9 cellular contexts compared by ENCODE assay signal in the genomic region with DNA sequence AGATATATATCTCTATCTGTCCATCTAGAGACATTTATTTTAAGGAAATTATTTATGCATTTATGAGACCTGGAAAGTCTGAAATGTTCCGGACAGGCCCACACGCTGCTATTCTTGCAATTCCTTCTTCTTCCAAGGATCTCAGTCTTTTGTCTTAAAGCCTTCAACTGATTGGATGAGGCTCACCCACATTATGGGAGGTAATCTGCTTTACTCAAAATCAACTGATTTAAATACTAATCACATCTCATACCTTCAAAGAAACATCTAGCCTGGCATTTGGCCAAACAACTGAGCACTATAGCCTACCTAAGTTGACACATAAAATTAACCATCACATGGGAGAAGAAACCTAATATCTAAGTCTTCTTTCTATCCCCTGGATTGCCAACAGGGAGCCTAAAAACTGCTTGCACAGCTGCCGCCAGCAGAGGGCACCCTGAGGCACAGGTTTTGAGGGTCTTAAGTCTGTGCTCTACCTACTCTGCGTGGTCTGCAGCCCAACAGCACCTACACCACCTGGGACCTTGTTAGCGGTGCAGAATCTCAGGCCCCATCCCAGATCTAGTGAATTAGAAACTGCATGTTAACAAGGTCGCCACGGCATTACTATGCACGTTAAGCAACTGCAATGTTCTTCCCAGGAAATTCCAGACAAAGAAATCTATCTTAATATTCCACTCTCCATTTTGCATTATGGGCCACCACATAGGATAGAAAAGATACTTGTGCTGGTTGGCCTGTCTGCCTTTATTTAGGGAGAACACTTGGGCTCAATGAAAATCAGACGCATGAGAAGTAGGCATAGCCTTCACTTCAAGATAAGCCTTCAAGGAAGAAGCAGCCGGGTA.
DNase-seq lines count a peak whose midpoint lies in the region; ATAC-seq, FAIRE-seq and TF ChIP-seq lines count a peak whose summit lies in the region.
"Had no signal": no experiment of that assay in that cellular context is flagged by ENCODE, and none has a peak within 500 bp of the region (broad histone marks: within the 10 kb centered on the region; RNA-seq: fewer than 3 reads in every experiment).

No MANE protein-coding gene starts in this region.

- DNase-seq in Caco-2, result peak; percentile 43 to 53
- DNase-seq in GM23248, result peak; percentile 53
- DNase-seq in NCI-H82 (lab: John Stamatoyannopoulos, UW), result peak; percentile 76
- peak; percentile 60 for DNase-seq in endothelial cell of umbilical vein (ENCODE audit: low read depth, low spot score)
- peak in 5 of 6 donors; percentile 11 to 60 (median 24) for DNase-seq in pancreas
- DNase-seq in NCI-H128 (lab: John Stamatoyannopoulos, UW; ENCODE audit: unreplicated experiment), result no peak
- no peak for DNase-seq in natural killer cell treated with Interleukin-12 subunit alpha and Interleukin-12 subunit beta and Interleukin-15 and Interleukin-18, amount 100 ng/mL, for 72 hours (ENCODE audit: low spot score)

- dilution Hi-C loops in endothelial cell of umbilical vein (cut with MboI; ENCODE audit: extremely low pct_ligation_motif_present, low sequenced_read_pairs), result no loop called here

- peaks cover 30% of the 10 kb centered on the region for H3K9me3 Mint-ChIP-seq in Caco-2 (ENCODE audit: unreplicated experiment)
- peaks cover 19% of the 10 kb centered on the region for H3K9me3 Mint-ChIP-seq in natural killer cell treated with Interleukin-12 subunit alpha and Interleukin-12 subunit beta and Interleukin-15 and Interleukin-18, amount 100 ng/mL, for 72 hours

- H3K36me3 ChIP-seq in Caco-2 (ENCODE audit: control insufficient read depth, insufficient read depth, low read length) (no peaks in the 10 kb centered on the region), GM23248 (ENCODE audit: low read depth) (no peaks in the 10 kb centered on the region), endothelial cell of umbilical vein (ENCODE audit: control insufficient read depth in 2 of 2, extremely low read depth in 1 of 2, insufficient read depth in 2 of 2, low read length in 2 of 2) (no peaks in the 10 kb centered on the region), pancreas (no peaks in the 10 kb centered on the region)

- H4K20me1 ChIP-seq in GM23248 (ENCODE audit: insufficient read depth) (no peaks in the 10 kb centered on the region), endothelial cell of umbilical vein (replicated peaks; ENCODE audit: control insufficient read depth, extremely low read depth, insufficient read depth, low read length) (no peaks in the 10 kb centered on the region)

- in situ Hi-C loops in GM23248 (cut with MboI), result no loop called here

- H3K4me3 Mint-ChIP-seq in Caco-2 (ENCODE audit: unreplicated experiment), result no peak overlapping the region
- no peak overlapping the region for H3K4me3 Mint-ChIP-seq in natural killer cell treated with Interleukin-12 subunit alpha and Interleukin-12 subunit beta and Interleukin-15 and Interleukin-18, amount 100 ng/mL, for 72 hours

- POLR2A ChIA-PET in Caco-2 (lab: Charles Lee) (no interaction called here), endothelial cell of umbilical vein (lab: Charles Lee) (no interaction called here)

- H3K9me1 ChIP-seq in endothelial cell of umbilical vein (replicated peaks; ENCODE audit: control insufficient read depth, extremely low read depth, insufficient read depth, low read length), result no peaks in the 10 kb centered on the region

- H3K79me2 ChIP-seq in GM23248 (ENCODE audit: insufficient read depth) (no peaks in the 10 kb centered on the region), endothelial cell of umbilical vein (ENCODE audit: control insufficient read depth, insufficient read depth, low read length) (no peaks in the 10 kb centered on the region)

- FAIRE-seq in endothelial cell of umbilical vein (lab: Jason Lieb, UNC), result peak; percentile 73
- no peak for FAIRE-seq in pancreas (lab: Jason Lieb, UNC)

- 41 to 56% methylated on average over 10 of the region's 10 CpGs for WGBS in GM23248 (ENCODE audit: low coverage in 1 of 2, low lambda C conversion rate in 2 of 2, missing lambda C conversion rate in 2 of 2), 2 experiments
- 30 to 35% methylated on average over 10 of the region's 10 CpGs for WGBS in pancreas, 2 donors

- H3K4me2 ChIP-seq in GM23248 (ENCODE audit: unreplicated experiment) (no peak overlapping the region), endothelial cell of umbilical vein (ENCODE audit: insufficient read depth, low read length) (no peak overlapping the region)

- peak; percentile 50 to 67 for TF ChIP-seq CTCF in Caco-2 (IDR thresholded peaks at IDR 0.05; ENCODE audit: insufficient read depth in 1 of 2, low read depth in 1 of 2, low read length in 1 of 2, severe bottlenecking in 1 of 2, unreplicated experiment in 1 of 2)
- peak; percentile 69 to 75 for TF ChIP-seq CTCF in endothelial cell of umbilical vein (IDR thresholded peaks at IDR 0.05; ENCODE audit: extremely low read depth in 1 of 2, insufficient read depth in 1 of 2, low read depth in 1 of 2, low read length in 2 of 2)
- peak in 3 of 4 donors; percentile 25 to 35 (median 32) for TF ChIP-seq CTCF in pancreas (IDR thresholded peaks at IDR 0.05)

- intact Hi-C loops in Caco-2 (cut with micrococcal nuclease; ENCODE audit: unreplicated experiment) (loop anchor here (1.0 to 10.0 kb wide), 4 partner anchors 206 to 1199 kb away; no protein-coding TSS in a partner anchor), endothelial cell of umbilical vein (cut with micrococcal nuclease) (loop anchor here (1.0 to 5.0 kb wide), 6 partner anchors 206 to 1196 kb away; no protein-coding TSS in a partner anchor), pancreas (cut with DNase I) (no loop called here)

- H3K27ac Mint-ChIP-seq in Caco-2 (ENCODE audit: unreplicated experiment), result no peak overlapping the region
- no peak overlapping the region for H3K27ac Mint-ChIP-seq in natural killer cell treated with Interleukin-12 subunit alpha and Interleukin-12 subunit beta and Interleukin-15 and Interleukin-18, amount 100 ng/mL, for 72 hours

- ATAC-seq in pancreas (peak in 2 of 4 donors; percentile 40 to 50), GM18517 (IDR thresholded peaks at IDR 0.05; ENCODE audit: unreplicated experiment) (no peak)
- no peak for ATAC-seq in natural killer cell treated with Interleukin-12 subunit alpha and Interleukin-12 subunit beta and Interleukin-15 and Interleukin-18, amount 100 ng/mL, for 72 hours
- ATAC-seq: mucosa of descending colon had no signal

- no peaks in the 10 kb centered on the region for H3K4me1 ChIP-seq in Caco-2
- H3K4me1 ChIP-seq in GM23248 (ENCODE audit: insufficient read depth), result no peaks in the 10 kb centered on the region
- H3K4me1 ChIP-seq in endothelial cell of umbilical vein (ENCODE audit: control insufficient read depth, extremely low read depth, insufficient read depth, low read length), result no peaks in the 10 kb centered on the region
- no peaks in the 10 kb centered on the region for H3K4me1 ChIP-seq in pancreas

- H2AFZ ChIP-seq in GM23248, result no peak overlapping the region
- peak overlapping the region; percentile 6 for H2AFZ ChIP-seq in endothelial cell of umbilical vein (ENCODE audit: low read depth, low read length)

- CTCF ChIA-PET in Caco-2 (lab: Charles Lee) (no interaction called here), endothelial cell of umbilical vein (lab: Charles Lee) (interaction anchor here (0.6 to 3.0 kb wide), 9 partner anchors 18 to 505 kb away, joined by 3 to 12 read pairs (median 4); no protein-coding TSS in a partner anchor)

- H3F3A ChIP-seq in GM23248 (ENCODE audit: insufficient read depth), result 0 out of 2 replicates have a peak, but pooled peaks cover 4% of the 10 kb centered on the region

- no peaks in the 10 kb centered on the region for H3K27me3 ChIP-seq in Caco-2 (replicated peaks; ENCODE audit: control insufficient read depth, insufficient read depth, low read length)
- no peaks in the 10 kb centered on the region for H3K27me3 ChIP-seq in GM23248 (replicated peaks; ENCODE audit: insufficient read depth)
- H3K27me3 ChIP-seq in endothelial cell of umbilical vein (ENCODE audit: control insufficient read depth in 2 of 2, insufficient read depth in 2 of 2, low read length in 2 of 2), result peaks cover 0 to 4% of the 10 kb centered on the region in 2 experiments
- H3K27me3 ChIP-seq in pancreas, result peaks cover 0 to 5% (median 0%) of the 10 kb centered on the region in 4 donors

- H3K27me3 Mint-ChIP-seq in Caco-2 (ENCODE audit: insufficient read depth, unreplicated experiment), result peaks cover under 1% of the 10 kb centered on the region
- H3K27me3 Mint-ChIP-seq in natural killer cell treated with Interleukin-12 subunit alpha and Interleukin-12 subunit beta and Interleukin-15 and Interleukin-18, amount 100 ng/mL, for 72 hours, result no peaks in the 10 kb centered on the region

- no peak overlapping the region for H3K9ac ChIP-seq in GM23248
- no peak overlapping the region for H3K9ac ChIP-seq in endothelial cell of umbilical vein (replicated peaks; ENCODE audit: extremely low read depth, insufficient read depth, low read length)

- H3K9me2 ChIP-seq in GM23248 (ENCODE audit: insufficient read depth), result no peaks in the 10 kb centered on the region

- BruUV-seq in Caco-2 (replicated peaks; lab: Mats Ljungman, UMichigan) (no TSS peak), endothelial cell of umbilical vein (replicated peaks; lab: Mats Ljungman, UMichigan) (no TSS peak)

- no peak for TF ChIP-seq POLR2A in endothelial cell of umbilical vein (IDR thresholded peaks at IDR 0.05; ENCODE audit: low read depth, low read length)

- H3K9me3 ChIP-seq in Caco-2, result no peaks in the 10 kb centered on the region; the same call in none of the 2 replicates
- H3K9me3 ChIP-seq in GM23248 (ENCODE audit: low read depth), result no peaks in the 10 kb centered on the region
- no peaks in the 10 kb centered on the region for H3K9me3 ChIP-seq in endothelial cell of umbilical vein (replicated peaks; ENCODE audit: control insufficient read depth, insufficient read depth, low read length)
- H3K9me3 ChIP-seq in pancreas, result no peaks in the 10 kb centered on the region

- H3K27ac ChIP-seq in GM23248 (no peak overlapping the region), endothelial cell of umbilical vein (ENCODE audit: insufficient read depth, low read depth, low read length) (no peak overlapping the region), pancreas (no peak overlapping the region)

- H3K36me3 Mint-ChIP-seq in Caco-2 (ENCODE audit: insufficient read depth, unreplicated experiment), result no peaks in the 10 kb centered on the region
- H3K36me3 Mint-ChIP-seq in natural killer cell treated with Interleukin-12 subunit alpha and Interleukin-12 subunit beta and Interleukin-15 and Interleukin-18, amount 100 ng/mL, for 72 hours, result no peaks in the 10 kb centered on the region

- H3K4me1 Mint-ChIP-seq in Caco-2 (ENCODE audit: low read depth, unreplicated experiment), result no peaks in the 10 kb centered on the region
- H3K4me1 Mint-ChIP-seq in natural killer cell treated with Interleukin-12 subunit alpha and Interleukin-12 subunit beta and Interleukin-15 and Interleukin-18, amount 100 ng/mL, for 72 hours (ENCODE audit: low read depth in 2 of 2), result no peaks in the 10 kb centered on the region

- H3K4me3 ChIP-seq in Caco-2 (ENCODE audit: low read depth, low read length), result no peak overlapping the region
- no peak overlapping the region for H3K4me3 ChIP-seq in GM23248
- H3K4me3 ChIP-seq in endothelial cell of umbilical vein (replicated peaks in 1 of 3; ENCODE audit: insufficient read depth in 1 of 3, low read depth in 1 of 3, low read length in 3 of 3), result no peak overlapping the region
- H3K4me3 ChIP-seq in pancreas, result no peak overlapping the region
- H3K4me3 ChIP-seq: mucosa of descending colon had no signal

TF ChIP-seq in endothelial cell of umbilical vein, 7 proteins besides CTCF, POLR2A, EP300 and RAD21 (continues in another document):
- no peak for TF ChIP-seq FOS (IDR thresholded peaks at IDR 0.05; ENCODE audit: borderline replicate concordance, insufficient read depth, low read length)

Comparison
In these comparisons a context has a peak if more than half of its experiments do, and no peak if none do; other contexts are left out.
1. DNase-seq: peak in Caco-2 (2 of 2), GM23248 (single experiment), NCI-H82 (single experiment), endothelial cell of umbilical vein (single experiment) and pancreas (5 of 6); none in NCI-H128 (single experiment) and natural killer cell treated with Interleukin-12 subunit alpha and Interleukin-12 subunit beta and Interleukin-15 and Interleukin-18, amount 100 ng/mL, for 72 hours (single experiment).
2. intact Hi-C loops: an anchor here in Caco-2 (1.0 to 10.0 kb wide) and endothelial cell of umbilical vein (1.0 to 5.0 kb wide); none called in pancreas.
3. Peak in every context shown above with its lines, with median percentiles within 50 percentile points of each other: CTCF ChIP-seq.